Comparison of ENCODE assay signal across 19 cellular contexts in the genomic region with DNA sequence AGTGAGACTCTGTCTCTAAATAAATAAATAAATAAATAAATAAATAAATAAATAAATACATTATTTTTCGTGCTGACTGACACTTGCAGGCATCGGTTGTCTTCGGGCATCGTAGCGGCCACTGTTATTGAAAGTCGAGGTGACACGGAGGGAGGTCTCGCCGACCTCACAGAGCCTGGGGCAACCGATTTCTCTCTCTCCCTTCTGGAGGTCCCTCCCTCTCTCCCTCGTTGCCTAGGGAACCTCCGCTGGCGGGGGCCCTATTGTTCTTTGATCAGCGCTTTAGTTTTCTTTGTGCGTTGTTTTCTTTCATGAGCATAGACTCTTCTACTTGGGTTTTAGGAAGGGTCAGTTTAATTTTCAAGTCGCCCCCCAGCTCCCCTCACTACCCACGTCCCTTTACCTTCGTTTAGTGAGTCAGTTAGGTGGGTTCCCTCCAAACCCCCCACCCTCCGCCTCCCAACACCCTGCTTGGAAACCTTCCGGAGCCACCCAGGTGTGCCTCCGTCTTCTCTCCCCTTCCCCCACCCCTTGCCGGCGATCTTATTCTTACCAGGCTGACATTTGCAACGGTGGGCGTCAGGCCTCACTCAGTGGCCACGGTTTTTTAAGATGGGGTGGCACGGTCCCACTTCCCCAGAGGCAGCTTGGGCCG.
DNase-seq lines count a peak whose midpoint lies in the region; ATAC-seq, FAIRE-seq and TF ChIP-seq lines count a peak whose summit lies in the region.
"Had no signal": no experiment of that assay in that cellular context is flagged by ENCODE, and none has a peak within 500 bp of the region (broad histone marks: within the 10 kb centered on the region; RNA-seq: fewer than 3 reads in every experiment).

No MANE protein-coding gene starts in this region.

- H2AFZ ChIP-seq in astrocyte (ENCODE audit: low read depth, low read length) = no peak overlapping the region

- H3K36me3 Mint-ChIP-seq in astrocyte (ENCODE audit: low read depth, unreplicated experiment) = peaks cover 9% of the 10 kb centered on the region

- no peaks in the 10 kb centered on the region for H3K79me2 ChIP-seq in astrocyte (ENCODE audit: insufficient read depth, low read length)

- H3K27ac Mint-ChIP-seq in astrocyte (ENCODE audit: unreplicated experiment) = peak overlapping the region; percentile 83
- H3K27ac Mint-ChIP-seq: B cell had no signal

- DNase-seq in AG10803 (ENCODE audit: low read depth) = peak; percentile 15
- no peak for DNase-seq in astrocyte (ENCODE audit: low read depth)
- peak; percentile 10 for DNase-seq in lower lobe of right lung
- DNase-seq in hepatic stellate cell (ENCODE audit: low spot score) = no peak
- no peak for DNase-seq in SKM-1 (lab: John Stamatoyannopoulos, UW; ENCODE audit: unreplicated experiment)
- DNase-seq in inferior parietal cortex (ENCODE audit: extremely low spot score) = no peak
- DNase-seq: activated CD4-positive, alpha-beta T cell treated with anti-CD3 and anti-CD28 coated beads, Interleukin-2, amount 50 U/mL, for 1 hour; activated T-cell treated with anti-CD3 and anti-CD28 coated beads, Interleukin-2, amount 50 U/mL, for 48 hours; HCEC 1CT; Kasumi-1; NCI-H2029; NCI-H82; nucleus accumbens; T1000 had no signal

- H3K27me3 ChIP-seq in HUES6 (ENCODE audit: control insufficient read depth, insufficient read depth, low read length) (no peaks in the 10 kb centered on the region), astrocyte (ENCODE audit: insufficient read depth, low read length) (no peaks in the 10 kb centered on the region), lower lobe of right lung (ENCODE audit: low read depth) (no peaks in the 10 kb centered on the region)

- ATAC-seq in lower lobe of right lung = no peak
- ATAC-seq in HG03108 (IDR thresholded peaks at IDR 0.05; ENCODE audit: unreplicated experiment) = no peak

- TF ChIP-seq CTCF in AG10803 (conservative IDR thresholded peaks at IDR 0.05; ENCODE audit: low read length) (peak; percentile 21), astrocyte (IDR thresholded peaks at IDR 0.05; ENCODE audit: insufficient read depth, low read depth, low read length) (no peak), lower lobe of right lung (IDR thresholded peaks at IDR 0.05) (no peak)

- FAIRE-seq in astrocyte (lab: Jason Lieb, UNC) = no peak

- H4K20me1 ChIP-seq in astrocyte (ENCODE audit: insufficient read depth, low read length) = no peaks in the 10 kb centered on the region

- H3K9me3 Mint-ChIP-seq in astrocyte (ENCODE audit: unreplicated experiment) = peaks cover 16% of the 10 kb centered on the region

- H3K4me2 ChIP-seq in astrocyte (ENCODE audit: low read length) = no peak overlapping the region

- H3K9me3 ChIP-seq in HUES6 (ENCODE audit: control insufficient read depth, insufficient read depth, low read depth, low read length) = peaks cover 10% of the 10 kb centered on the region; the same call in 1 of the 2 replicates
- no peaks in the 10 kb centered on the region for H3K9me3 ChIP-seq in astrocyte (ENCODE audit: insufficient read depth, low read depth, low read length)
- H3K9me3 ChIP-seq in lower lobe of right lung = no peaks in the 10 kb centered on the region

- H3K4me3 Mint-ChIP-seq in astrocyte (ENCODE audit: unreplicated experiment) = peak overlapping the region; percentile 80
- H3K4me3 Mint-ChIP-seq: B cell had no signal

- intact Hi-C loops in lower lobe of right lung (cut with DNase I) = no loop called here

- H3K4me1 ChIP-seq in HUES6 (ENCODE audit: control insufficient read depth, insufficient read depth, low read length) (peaks cover 3% of the 10 kb centered on the region; the same call in 1 of the 2 replicates), astrocyte (ENCODE audit: insufficient read depth, low read length) (no peaks in the 10 kb centered on the region), lower lobe of right lung (no peaks in the 10 kb centered on the region)
- H3K4me1 ChIP-seq: esophagus muscularis mucosa had no signal

- H3K4me1 Mint-ChIP-seq in astrocyte (ENCODE audit: low read depth, unreplicated experiment) = peaks cover 10% of the 10 kb centered on the region
- H3K4me1 Mint-ChIP-seq: B cell had no signal

- H3K27ac ChIP-seq in HUES6 (ENCODE audit: low read depth, low read length) (peak overlapping the region; percentile 72; the same call in 1 of the 2 replicates), astrocyte (ENCODE audit: low read depth, low read length) (no peak overlapping the region), lower lobe of right lung (no peak overlapping the region)
- H3K27ac ChIP-seq: coronary artery, esophagus muscularis mucosa had no signal

- H3K9ac ChIP-seq in HUES6 (ENCODE audit: low read length) (peak overlapping the region; percentile 71), astrocyte (ENCODE audit: low read length) (no peak overlapping the region)

- H3K4me3 ChIP-seq in AG10803 (ENCODE audit: low read length) = peak overlapping the region; percentile 24
- peak overlapping the region; percentile 53 for H3K4me3 ChIP-seq in HUES6 (ENCODE audit: low read depth, low read length)
- no peak overlapping the region for H3K4me3 ChIP-seq in astrocyte (ENCODE audit: insufficient read depth, low read depth, low read length)
- no peak overlapping the region for H3K4me3 ChIP-seq in lower lobe of right lung
- H3K4me3 ChIP-seq: coronary artery had no signal

- no peaks in the 10 kb centered on the region for H3K27me3 Mint-ChIP-seq in astrocyte (ENCODE audit: low read depth, unreplicated experiment)

- no peaks in the 10 kb centered on the region; the same call in 1 of the 2 replicates for H3K36me3 ChIP-seq in HUES6 (ENCODE audit: control insufficient read depth, insufficient read depth, low read length)
- no peaks in the 10 kb centered on the region for H3K36me3 ChIP-seq in astrocyte (ENCODE audit: insufficient read depth, low read length)
- no peaks in the 10 kb centered on the region for H3K36me3 ChIP-seq in lower lobe of right lung
- H3K36me3 ChIP-seq: esophagus muscularis mucosa had no signal

Comparison
In these comparisons a context has a peak if more than half of its experiments do, and no peak if none do; other contexts are left out.
1. DNase-seq: peak in AG10803 (single experiment) and lower lobe of right lung (single experiment); none in astrocyte (single experiment), hepatic stellate cell (single experiment), SKM-1 (single experiment) and inferior parietal cortex (single experiment).
2. H3K4me3 ChIP-seq: peak in AG10803 (single experiment) and HUES6 (single experiment); none in astrocyte (single experiment) and lower lobe of right lung (single experiment).